ENCODE assay signal across 14 cellular contexts in the genomic region with DNA sequence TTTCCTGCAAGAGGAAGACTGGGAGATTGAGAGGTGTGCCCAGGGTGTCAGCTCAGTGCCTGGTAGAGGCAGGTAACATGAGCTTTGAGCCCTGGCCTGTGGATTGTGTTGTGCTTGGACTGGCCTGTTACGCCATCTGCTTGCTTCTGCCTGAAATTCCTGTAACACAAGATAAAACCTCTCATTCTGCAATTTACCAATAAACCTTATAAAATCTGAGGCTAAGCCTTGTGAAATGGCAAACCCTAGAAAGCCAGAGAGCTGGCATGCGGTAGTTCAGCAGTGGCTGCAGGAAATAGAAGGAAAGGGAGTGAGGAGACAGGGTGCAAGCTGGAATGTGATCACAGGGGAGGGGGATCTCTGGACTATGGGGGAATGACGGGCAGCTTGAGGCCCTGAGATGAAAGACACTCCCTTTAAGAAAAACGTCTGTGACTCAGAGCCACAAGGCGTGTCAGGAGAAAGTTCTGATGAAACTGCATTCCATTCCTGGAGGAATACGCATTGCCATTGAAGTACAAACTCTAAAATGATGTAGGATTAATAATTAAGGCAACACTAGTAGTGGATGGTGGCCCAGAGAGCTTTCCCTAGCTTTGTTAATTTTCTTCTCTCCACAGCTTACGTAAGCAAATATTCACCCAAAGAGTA. TPM values are rescaled to one million over a fixed set of nuclear protein-coding genes. Genes with fewer than 3 reads are reported as not detected.
DNase-seq lines count a peak whose midpoint lies in the region; ATAC-seq, FAIRE-seq and TF ChIP-seq lines count a peak whose summit lies in the region.
"Had no signal": no experiment of that assay in that cellular context is flagged by ENCODE, and none has a peak within 500 bp of the region (broad histone marks: within the 10 kb centered on the region; RNA-seq: fewer than 3 reads in every experiment).

No MANE protein-coding gene starts in this region.

- TF ChIP-seq POLR2A in A549 (IDR thresholded peaks at IDR 0.05; ENCODE audit: low read length) (no peak), right lobe of liver (IDR thresholded peaks at IDR 0.05) (no peak)

- 2% methylated on average over 7 of the region's 7 CpGs for WGBS in A549 (ENCODE audit: missing lambda C conversion rate)
- WGBS in right lobe of liver (ENCODE audit: insufficient coverage, low coverage, low lambda C conversion rate, missing lambda C conversion rate) = 48% methylated on average over 7 of the region's 7 CpGs

- ATAC-seq in A549 (peak; percentile 95 to 98), right lobe of liver (peak; percentile 28 to 81 (median 60)), HG03571 (IDR thresholded peaks at IDR 0.05; ENCODE audit: unreplicated experiment) (no peak), GM18858 (IDR thresholded peaks at IDR 0.05; ENCODE audit: unreplicated experiment) (no peak)

- CTCF ChIA-PET in A549 (lab: Yijun Ruan, JAX) = interaction anchor here (0.8 to 1.5 kb wide), 5 partner anchors 8 to 38 kb away, joined by 3 to 8 read pairs (median 3); no protein-coding TSS in a partner anchor

- H3K27ac ChIP-seq in A549 (peak overlapping the region; percentile 92 to 97), right lobe of liver (no peak overlapping the region), dorsolateral prefrontal cortex (no peak overlapping the region)
- H3K27ac ChIP-seq: BLaER1 treated with 17β-estradiol and CSF1 and Interleukin-3, amounts not matched to agents 10 nM and 100 nM; testis had no signal

- POLR2A ChIA-PET in A549 (lab: Yijun Ruan, JAX) = interaction anchor here (0.6 to 2.5 kb wide), 9 partner anchors 9 to 445 kb away, joined by 3 to 14 read pairs (median 4); a partner anchor contains a TSS

- H3K27me3 ChIP-seq in bronchial epithelial cell (ENCODE audit: control insufficient read depth, insufficient read depth, low read length) = no peaks in the 10 kb centered on the region
- no peaks in the 10 kb centered on the region for H3K27me3 ChIP-seq in right lobe of liver
- peaks cover 0 to 19% (median 0%) of the 10 kb centered on the region in 45 donors for H3K27me3 ChIP-seq in dorsolateral prefrontal cortex
- H3K27me3 ChIP-seq: BLaER1 treated with 17β-estradiol and CSF1 and Interleukin-3, amounts not matched to agents 10 nM and 100 nM; testis had no signal

- H3K4me3 ChIP-seq in A549 = no peak overlapping the region
- H3K4me3 ChIP-seq in bronchial epithelial cell (ENCODE audit: low read depth, low read length) = no peak overlapping the region
- no peak overlapping the region for H3K4me3 ChIP-seq in right lobe of liver
- no peak overlapping the region for H3K4me3 ChIP-seq in dorsolateral prefrontal cortex
- H3K4me3 ChIP-seq: BLaER1 treated with 17β-estradiol and CSF1 and Interleukin-3, amounts not matched to agents 10 nM and 100 nM; testis had no signal

- peak; percentile 18 to 35; a peak in 3 of 5 replicates for TF ChIP-seq RAD21 in A549 (conservative IDR thresholded peaks at IDR 0.05 in 1 of 2, IDR thresholded peaks at IDR 0.05 in 1 of 2)

- peak; percentile 83 to 94; a peak in 3 of 5 replicates for TF ChIP-seq EP300 in A549 (IDR thresholded peaks at IDR 0.05)

- intact Hi-C loops in right lobe of liver (cut with DNase I) (no loop called here), dorsolateral prefrontal cortex (cut with DNase I) (no loop called here)

- H3K4me1 ChIP-seq in A549 (peaks cover 27% of the 10 kb centered on the region), right lobe of liver (no peaks in the 10 kb centered on the region)
- H3K4me1 ChIP-seq: BLaER1 treated with 17β-estradiol and CSF1 and Interleukin-3, amounts not matched to agents 10 nM and 100 nM; testis had no signal

- H3K9me3 ChIP-seq in A549 (no peaks in the 10 kb centered on the region), right lobe of liver (no peaks in the 10 kb centered on the region)
- H3K9me3 ChIP-seq: testis had no signal

- DNase-seq in A549 (ENCODE audit: low read depth in 1 of 2, low spot score in 1 of 2) (peak; percentile 84 to 98), HT-29 (ENCODE audit: low spot score) (peak; percentile 69), bronchial epithelial cell (ENCODE audit: low read depth) (peak; percentile 100), right lobe of liver (peak in 1 of 3 donors; percentile 59), dorsolateral prefrontal cortex (no peak), NCI-H82 (lab: John Stamatoyannopoulos, UW) (no peak)
- DNase-seq: dermis blood vessel endothelial cell, NCI-H2029 treated with DMSO at 0.1 percent for 48 hours, testis had no signal

- H3K36me3 ChIP-seq in bronchial epithelial cell (ENCODE audit: control insufficient read depth, insufficient read depth, low read length) = no peaks in the 10 kb centered on the region
- no peaks in the 10 kb centered on the region for H3K36me3 ChIP-seq in right lobe of liver
- H3K36me3 ChIP-seq: BLaER1 treated with 17β-estradiol and CSF1 and Interleukin-3, amounts not matched to agents 10 nM and 100 nM had no signal

- H3K4me2 ChIP-seq in A549 = peak overlapping the region; percentile 62
- H3K4me2 ChIP-seq: BLaER1 treated with 17β-estradiol and CSF1 and Interleukin-3, amounts not matched to agents 10 nM and 100 nM had no signal

- FAIRE-seq in A549 (lab: Jason Lieb, UNC) (peak; percentile 13), bronchial epithelial cell (lab: Jason Lieb, UNC) (peak; percentile 64)
- FAIRE-seq: GM12892 had no signal

- TF ChIP-seq CTCF in A549 (IDR thresholded peaks at IDR 0.05) (no peak), bronchial epithelial cell (IDR thresholded peaks at IDR 0.05; ENCODE audit: insufficient read depth, low read length, severe bottlenecking) (peak; percentile 21), right lobe of liver (IDR thresholded peaks at IDR 0.05) (no peak), dorsolateral prefrontal cortex (IDR thresholded peaks at IDR 0.05 in 54 of 56, conservative IDR thresholded peaks at IDR 0.05 in 2 of 56; ENCODE audit: low read depth in 1 of 56, partially characterized antibody in 56 of 56) (no peak)

TF ChIP-seq in A549, 52 proteins besides CTCF, POLR2A, EP300 and RAD21 (continues in another document):
- no peak for TF ChIP-seq ZSCAN20 (CRISPR knock-in tag; IDR thresholded peaks at IDR 0.05)
- TF ChIP-seq HOXB5 (CRISPR knock-in tag; IDR thresholded peaks at IDR 0.05) = no peak
- peak; percentile 70 to 79 for TF ChIP-seq JUN (IDR thresholded peaks at IDR 0.05)
- TF ChIP-seq, protein P1, sequence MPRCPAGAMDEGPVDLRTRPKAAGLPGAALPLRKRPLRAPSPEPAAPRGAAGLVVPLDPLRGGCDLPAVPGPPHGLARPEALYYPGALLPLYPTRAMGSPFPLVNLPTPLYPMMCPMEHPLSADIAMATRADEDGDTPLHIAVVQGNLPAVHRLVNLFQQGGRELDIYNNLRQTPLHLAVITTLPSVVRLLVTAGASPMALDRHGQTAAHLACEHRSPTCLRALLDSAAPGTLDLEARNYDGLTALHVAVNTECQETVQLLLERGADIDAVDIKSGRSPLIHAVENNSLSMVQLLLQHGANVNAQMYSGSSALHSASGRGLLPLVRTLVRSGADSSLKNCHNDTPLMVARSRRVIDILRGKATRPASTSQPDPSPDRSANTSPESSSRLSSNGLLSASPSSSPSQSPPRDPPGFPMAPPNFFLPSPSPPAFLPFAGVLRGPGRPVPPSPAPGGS (IDR thresholded peaks at IDR 0.05) = peak; percentile 70; the same call in 1 of the 3 replicates
- TF ChIP-seq, protein P2, sequence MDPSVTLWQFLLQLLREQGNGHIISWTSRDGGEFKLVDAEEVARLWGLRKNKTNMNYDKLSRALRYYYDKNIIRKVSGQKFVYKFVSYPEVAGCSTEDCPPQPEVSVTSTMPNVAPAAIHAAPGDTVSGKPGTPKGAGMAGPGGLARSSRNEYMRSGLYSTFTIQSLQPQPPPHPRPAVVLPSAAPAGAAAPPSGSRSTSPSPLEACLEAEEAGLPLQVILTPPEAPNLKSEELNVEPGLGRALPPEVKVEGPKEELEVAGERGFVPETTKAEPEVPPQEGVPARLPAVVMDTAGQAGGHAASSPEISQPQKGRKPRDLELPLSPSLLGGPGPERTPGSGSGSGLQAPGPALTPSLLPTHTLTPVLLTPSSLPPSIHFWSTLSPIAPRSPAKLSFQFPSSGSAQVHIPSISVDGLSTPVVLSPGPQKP (IDR thresholded peaks at IDR 0.05; ENCODE audit: low read depth, low read length) = no peak
- TF ChIP-seq, protein P3, sequence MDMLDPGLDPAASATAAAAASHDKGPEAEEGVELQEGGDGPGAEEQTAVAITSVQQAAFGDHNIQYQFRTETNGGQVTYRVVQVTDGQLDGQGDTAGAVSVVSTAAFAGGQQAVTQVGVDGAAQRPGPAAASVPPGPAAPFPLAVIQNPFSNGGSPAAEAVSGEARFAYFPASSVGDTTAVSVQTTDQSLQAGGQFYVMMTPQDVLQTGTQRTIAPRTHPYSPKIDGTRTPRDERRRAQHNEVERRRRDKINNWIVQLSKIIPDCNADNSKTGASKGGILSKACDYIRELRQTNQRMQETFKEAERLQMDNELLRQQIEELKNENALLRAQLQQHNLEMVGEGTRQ (IDR thresholded peaks at IDR 0.05) = peak; percentile 69
- 0 out of 2 replicates have a peak, but pooled peaks have one; percentile 70 for TF ChIP-seq FOXS1 (CRISPR knock-in tag; IDR thresholded peaks at IDR 0.05)
- TF ChIP-seq ESRRA (IDR thresholded peaks at IDR 0.05; ENCODE audit: borderline replicate concordance, low read length) = no peak
- TF ChIP-seq MAFK (IDR thresholded peaks at IDR 0.05; ENCODE audit: partially characterized antibody) = peak; percentile 86
- no peak for TF ChIP-seq KDM5A (IDR thresholded peaks at IDR 0.05)
- TF ChIP-seq FOSL2 (IDR thresholded peaks at IDR 0.05) = peak; percentile 86; the same call in 1 of the 2 replicates
- peak; percentile 93 for TF ChIP-seq FOSL2 (CRISPR knock-in tag; IDR thresholded peaks at IDR 0.05)
- peak; percentile 74 to 80 for TF ChIP-seq CEBPB (IDR thresholded peaks at IDR 0.05)
- no peak for TF ChIP-seq RCOR1 (IDR thresholded peaks at IDR 0.05; ENCODE audit: low read depth, low read length)
- no peak for TF ChIP-seq ZFP36 (IDR thresholded peaks at IDR 0.05; ENCODE audit: borderline replicate concordance, partially characterized antibody)
- TF ChIP-seq TP53 (CRISPR knock-in tag; IDR thresholded peaks at IDR 0.05) = no peak

RNA-seq across cellular contexts. Expression of a gene that starts 26.3 kb away (rescaled TPM):
- polyA plus RNA-seq in A549 (2011; rRNA removed) (10.8 and 13.1 TPM in 2 replicates), A549 (2017; fragmentation: RNase III; extraction: RNeasy Plus Mini Kit Qiagen cat#74134 plus additional on column Dnase treatment) (26.0 to 31.4 TPM (median 26.9 TPM) in 3 replicates)
- polyA plus RNA-seq in A549 (2012; cell fraction: cytosol; rRNA removed) = 17.4 and 22.2 TPM in 2 replicates
- polyA plus RNA-seq in A549 (2012; cell fraction: nucleus; rRNA removed) = 21.1 and 32.8 TPM in 2 replicates
- polyA minus RNA-seq in A549 (2011; rRNA and poly(A)+ RNA removed) = 8.5 and 10.3 TPM in 2 replicates
- 2.2 and 3.8 TPM in 2 replicates for total RNA-seq in HT-29 (2014; rRNA removed; shearing (Covaris generic))
- total RNA-seq in bronchial epithelial cell (3.4 and 6.3 TPM in 2 replicates), right lobe of liver (under 1 TPM in 3 of 6 experiments, not detected in 3; 0.07 to 0.18 (median 0.12) TPM), dorsolateral prefrontal cortex (1 to 10 TPM in 10 of 120 experiments, under 1 TPM in 76, not detected in 34; 0.12 to 2.4 (median 0.52) TPM)
- total RNA-seq: mononuclear cell had no signal

Comparison
In these comparisons a context has a peak if more than half of its experiments do, and no peak if none do; other contexts are left out.
1. ATAC-seq: peak in A549 (2 of 2) and right lobe of liver (4 of 4); none in HG03571 (single experiment) and GM18858 (single experiment).
2. DNase-seq: peak in A549 (2 of 2), HT-29 (single experiment) and bronchial epithelial cell (single experiment); none in dorsolateral prefrontal cortex (0 of 10) and NCI-H82 (single experiment).
3. H3K27ac ChIP-seq: peak in A549 (2 of 2); none in right lobe of liver (0 of 3) and dorsolateral prefrontal cortex (0 of 59).